In genomic region chr16:88906020-88906419, GRCh38 we compare ENCODE assay signal across 17 cellular contexts. TPM values are rescaled to one million over a fixed set of nuclear protein-coding genes. Genes with fewer than 3 reads are reported as not detected.
DNase-seq lines count a peak whose midpoint lies in the region; ATAC-seq and TF ChIP-seq lines count a peak whose summit lies in the region.
"Had no signal": no experiment of that assay in that cellular context is flagged by ENCODE, and none has a peak within 500 bp of the region (broad histone marks: within the 10 kb centered on the region; RNA-seq: fewer than 3 reads in every experiment).

No MANE protein-coding gene starts in this region.

- peak overlapping the region in 9 of 11 experiments; percentile 9 to 61 (median 51); a peak in 15 of 22 replicates for H3K4me2 ChIP-seq in BLaER1 treated with 17β-estradiol and CSF1 and Interleukin-3, amounts not matched to agents 10 nM and 100 nM
- H3K4me2 ChIP-seq in neural progenitor cell (no peak overlapping the region), osteoblast (ENCODE audit: insufficient read depth, low read length) (no peak overlapping the region)

- H3K27ac Mint-ChIP-seq in IgD-negative memory B cell (peak overlapping the region in 2 of 3 donors; percentile 70 to 91), neural progenitor cell (no peak overlapping the region)
- H3K27ac Mint-ChIP-seq: CD8-positive, alpha-beta T cell had no signal

- no peak for DNase-seq in neural progenitor cell (ENCODE audit: low spot score)
- DNase-seq in osteoblast (ENCODE audit: insufficient read length, low spot score, missing footprints): no peak
- no peak for DNase-seq in stimulated activated naive CD4-positive, alpha-beta T cell treated with Interleukin-2 at 50 U/mL for 16 hours (lab: John Stamatoyannopoulos, UW)
- DNase-seq: Calu3; CD8-positive, alpha-beta T cell; DMS79 treated with DMSO at 0.1 percent for 48 hours; GF-D8; GOT3 had no signal

- H3K9me3 Mint-ChIP-seq in IgD-negative memory B cell: no peaks in the 10 kb centered on the region
- H3K9me3 Mint-ChIP-seq in neural progenitor cell: no peaks in the 10 kb centered on the region
- H3K9me3 Mint-ChIP-seq: CD8-positive, alpha-beta T cell; H9 had no signal

- no peak for ATAC-seq in HG03196 (IDR thresholded peaks at IDR 0.05; ENCODE audit: unreplicated experiment)

- H3K79me2 ChIP-seq in neural progenitor cell (ENCODE audit: low read depth) (no peaks in the 10 kb centered on the region), osteoblast (ENCODE audit: insufficient read depth, low read length) (no peaks in the 10 kb centered on the region)

- H3K27me3 Mint-ChIP-seq in IgD-negative memory B cell: no peaks in the 10 kb centered on the region
- H3K27me3 Mint-ChIP-seq in neural progenitor cell (ENCODE audit: insufficient read depth, low read depth): peaks cover 4% of the 10 kb centered on the region

- TF ChIP-seq CTCF in neural progenitor cell (IDR thresholded peaks at IDR 0.05) (no peak), osteoblast (IDR thresholded peaks at IDR 0.05; ENCODE audit: extremely low read depth, low read depth, low read length) (no peak)

- H3K27ac ChIP-seq in BLaER1 treated with 17β-estradiol and CSF1 and Interleukin-3, amounts not matched to agents 10 nM and 100 nM: 0 out of 22 replicates have a peak overlapping the region, but pooled peaks of 1 of the 11 experiments have one; percentile 7
- H3K27ac ChIP-seq in neural progenitor cell: no peak overlapping the region
- no peak overlapping the region for H3K27ac ChIP-seq in osteoblast (ENCODE audit: low read depth, low read length)
- H3K27ac ChIP-seq: HL-60, KMS-11 had no signal

- H3K4me1 Mint-ChIP-seq in IgD-negative memory B cell (peaks cover under 1 to 12% (median 9%) of the 10 kb centered on the region in 3 donors), neural progenitor cell (peaks cover 15% of the 10 kb centered on the region)

- H3F3A ChIP-seq in neural progenitor cell (ENCODE audit: low read depth): no peaks in the 10 kb centered on the region

- H4K20me1 ChIP-seq in BLaER1 treated with 17β-estradiol and CSF1 and Interleukin-3, amounts not matched to agents 10 nM and 100 nM: peaks cover 90 to 98% (median 96%) of the 10 kb centered on the region in 11 experiments
- H4K20me1 ChIP-seq in neural progenitor cell (ENCODE audit: low read depth) (no peaks in the 10 kb centered on the region), osteoblast (ENCODE audit: insufficient read depth, low read length) (no peaks in the 10 kb centered on the region)

- peak overlapping the region in 1 of 4 donors; percentile 58 for H3K4me3 Mint-ChIP-seq in IgD-negative memory B cell
- peak overlapping the region; percentile 58 for H3K4me3 Mint-ChIP-seq in neural progenitor cell
- H3K4me3 Mint-ChIP-seq: CD8-positive, alpha-beta T cell had no signal

- peaks cover 17 to 96% (median 82%) of the 10 kb centered on the region in 10 experiments for H3K4me1 ChIP-seq in BLaER1 treated with 17β-estradiol and CSF1 and Interleukin-3, amounts not matched to agents 10 nM and 100 nM
- H3K4me1 ChIP-seq in neural progenitor cell: peaks cover 8% of the 10 kb centered on the region
- no peaks in the 10 kb centered on the region for H3K4me1 ChIP-seq in osteoblast (ENCODE audit: insufficient read depth, low read length)

- H3K36me3 Mint-ChIP-seq in IgD-negative memory B cell: no peaks in the 10 kb centered on the region
- no peaks in the 10 kb centered on the region for H3K36me3 Mint-ChIP-seq in neural progenitor cell
- H3K36me3 Mint-ChIP-seq: CD8-positive, alpha-beta T cell had no signal

- peaks cover 0 to 13% (median 6%) of the 10 kb centered on the region in 11 experiments; a peak in 12 of 22 replicates for H3K36me3 ChIP-seq in BLaER1 treated with 17β-estradiol and CSF1 and Interleukin-3, amounts not matched to agents 10 nM and 100 nM
- H3K36me3 ChIP-seq in neural progenitor cell (no peaks in the 10 kb centered on the region), osteoblast (ENCODE audit: insufficient read depth, low read length) (no peaks in the 10 kb centered on the region)

- H2AFZ ChIP-seq in neural progenitor cell (replicated peaks) (no peak overlapping the region), osteoblast (ENCODE audit: low read length) (no peak overlapping the region)

- H3K27me3 ChIP-seq in BLaER1 treated with 17β-estradiol and CSF1 and Interleukin-3, amounts not matched to agents 10 nM and 100 nM: peaks cover 0 to 4% (median 1%) of the 10 kb centered on the region in 11 experiments; a peak in 6 of 22 replicates
- H3K27me3 ChIP-seq in neural progenitor cell (no peaks in the 10 kb centered on the region), osteoblast (ENCODE audit: insufficient read depth, low read length) (peaks cover 16% of the 10 kb centered on the region)

- H3K9ac ChIP-seq in BLaER1 treated with 17β-estradiol and CSF1 and Interleukin-3, amounts not matched to agents 10 nM and 100 nM: 0 out of 22 replicates have a peak overlapping the region, but pooled peaks of 1 of the 11 experiments have one; percentile 16
- H3K9ac ChIP-seq in neural progenitor cell: no peak overlapping the region
- H3K9ac ChIP-seq: KMS-11 had no signal

- no peaks in the 10 kb centered on the region for H3K9me3 ChIP-seq in BLaER1 treated with 17β-estradiol and CSF1 and Interleukin-3, amounts not matched to agents 10 nM and 100 nM (replicated peaks in 1 of 11)
- no peaks in the 10 kb centered on the region for H3K9me3 ChIP-seq in neural progenitor cell (ENCODE audit: low read depth)
- H3K9me3 ChIP-seq in osteoblast (ENCODE audit: low read depth, low read length): no peaks in the 10 kb centered on the region

- no peak overlapping the region for H3K4me3 ChIP-seq in BLaER1 treated with 17β-estradiol and CSF1 and Interleukin-3, amounts not matched to agents 10 nM and 100 nM
- H3K4me3 ChIP-seq in neural progenitor cell (no peak overlapping the region), osteoblast (ENCODE audit: insufficient read depth, low read length) (no peak overlapping the region)

RNA-seq across cellular contexts. Expression of gene PABPN1L, which starts 39.6 kb away (rescaled TPM):
- polyA plus RNA-seq in IgD-negative memory B cell: not detected
- not detected in 2 replicates for total RNA-seq in neural progenitor cell (ENCODE audit: low replicate concordance)
- total RNA-seq in osteoblast: not detected in 2 replicates
- total RNA-seq: A172; Calu3; CD8-positive, alpha-beta T cell; H9; HT1080 had no signal
- polyA plus RNA-seq: BJ had no signal

RNA-seq across cellular contexts. Expression of gene TRAPPC2L, which starts 49.1 kb away (rescaled TPM):
- 86.1 TPM for polyA plus RNA-seq in IgD-negative memory B cell
- 31.8 and 48.5 TPM in 2 replicates for total RNA-seq in neural progenitor cell (ENCODE audit: low replicate concordance)
- total RNA-seq in osteoblast: 43.1 and 47.7 TPM in 2 replicates

RNA-seq across cellular contexts. Expression of gene GALNS, which starts 49.3 kb away (rescaled TPM):
- polyA plus RNA-seq in IgD-negative memory B cell: 8.4 TPM
- 5.0 and 11.6 TPM in 2 replicates for total RNA-seq in neural progenitor cell (ENCODE audit: low replicate concordance)
- total RNA-seq in osteoblast: 43.6 and 48.1 TPM in 2 replicates

Comparison
In these comparisons a context has a peak if more than half of its experiments do, and no peak if none do; other contexts are left out.
1. H3K4me2 ChIP-seq: peak in BLaER1 treated with 17β-estradiol and CSF1 and Interleukin-3, amounts not matched to agents 10 nM and 100 nM (9 of 11); none in neural progenitor cell (single experiment) and osteoblast (single experiment).